1 cellular context compared by ENCODE assay signal in the genomic region with DNA sequence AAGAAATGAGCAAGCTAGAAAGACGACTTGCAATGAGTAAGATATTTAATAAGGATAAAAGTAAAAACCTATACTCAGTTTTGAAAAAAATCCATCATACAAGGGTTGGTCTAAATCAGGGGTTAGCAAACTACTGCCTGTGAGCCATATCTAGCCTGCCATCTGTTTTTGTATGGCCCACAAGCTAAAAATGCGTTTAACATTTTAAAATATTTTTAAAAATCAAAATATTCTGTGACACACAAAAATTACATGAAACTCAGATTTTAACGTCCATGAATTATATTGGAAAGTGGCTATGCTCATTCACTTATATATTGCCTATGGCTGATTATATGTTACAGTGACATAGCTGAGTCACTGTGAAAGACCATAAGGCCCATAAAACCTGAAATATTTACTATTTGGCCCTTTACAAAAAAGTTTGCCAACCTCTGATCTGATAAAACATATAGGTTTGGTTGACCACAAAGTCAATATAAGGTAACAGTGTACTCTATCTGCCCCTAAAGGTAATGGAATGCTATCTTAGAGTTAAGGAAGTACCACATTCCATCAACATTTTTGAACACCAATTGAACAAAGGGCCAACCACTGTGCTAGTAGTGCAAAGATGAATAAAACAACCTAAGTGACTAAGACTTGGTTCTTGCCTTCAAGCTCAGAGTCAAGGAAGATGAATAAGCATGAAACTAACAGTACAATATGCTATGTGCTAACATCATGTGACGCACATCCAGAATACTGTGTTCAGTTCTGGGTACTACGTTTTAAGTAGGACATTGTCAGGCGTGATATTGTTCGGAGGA.
A peak's percentile ranks its signal among the peaks of the same experiment; 100 is the strongest.
TF ChIP-seq lines count a peak whose summit lies in the region.

No MANE protein-coding gene starts in this region.

TF ChIP-seq in Ishikawa, 13 proteins besides CTCF, POLR2A, EP300 and RAD21 (continued from another document):
- TF ChIP-seq, protein P1, sequence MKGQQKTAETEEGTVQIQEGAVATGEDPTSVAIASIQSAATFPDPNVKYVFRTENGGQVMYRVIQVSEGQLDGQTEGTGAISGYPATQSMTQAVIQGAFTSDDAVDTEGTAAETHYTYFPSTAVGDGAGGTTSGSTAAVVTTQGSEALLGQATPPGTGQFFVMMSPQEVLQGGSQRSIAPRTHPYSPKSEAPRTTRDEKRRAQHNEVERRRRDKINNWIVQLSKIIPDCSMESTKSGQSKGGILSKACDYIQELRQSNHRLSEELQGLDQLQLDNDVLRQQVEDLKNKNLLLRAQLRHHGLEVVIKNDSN (IDR thresholded peaks at IDR 0.05) = 0 out of 2 replicates have a peak, but pooled peaks have one; percentile 13
- no peak for TF ChIP-seq YY1 (IDR thresholded peaks at IDR 0.05; ENCODE audit: low read depth)
- no peak for TF ChIP-seq ZBTB7A (IDR thresholded peaks at IDR 0.05; ENCODE audit: low read depth)
